1 cellular context compared by ENCODE assay signal in the genomic region with DNA sequence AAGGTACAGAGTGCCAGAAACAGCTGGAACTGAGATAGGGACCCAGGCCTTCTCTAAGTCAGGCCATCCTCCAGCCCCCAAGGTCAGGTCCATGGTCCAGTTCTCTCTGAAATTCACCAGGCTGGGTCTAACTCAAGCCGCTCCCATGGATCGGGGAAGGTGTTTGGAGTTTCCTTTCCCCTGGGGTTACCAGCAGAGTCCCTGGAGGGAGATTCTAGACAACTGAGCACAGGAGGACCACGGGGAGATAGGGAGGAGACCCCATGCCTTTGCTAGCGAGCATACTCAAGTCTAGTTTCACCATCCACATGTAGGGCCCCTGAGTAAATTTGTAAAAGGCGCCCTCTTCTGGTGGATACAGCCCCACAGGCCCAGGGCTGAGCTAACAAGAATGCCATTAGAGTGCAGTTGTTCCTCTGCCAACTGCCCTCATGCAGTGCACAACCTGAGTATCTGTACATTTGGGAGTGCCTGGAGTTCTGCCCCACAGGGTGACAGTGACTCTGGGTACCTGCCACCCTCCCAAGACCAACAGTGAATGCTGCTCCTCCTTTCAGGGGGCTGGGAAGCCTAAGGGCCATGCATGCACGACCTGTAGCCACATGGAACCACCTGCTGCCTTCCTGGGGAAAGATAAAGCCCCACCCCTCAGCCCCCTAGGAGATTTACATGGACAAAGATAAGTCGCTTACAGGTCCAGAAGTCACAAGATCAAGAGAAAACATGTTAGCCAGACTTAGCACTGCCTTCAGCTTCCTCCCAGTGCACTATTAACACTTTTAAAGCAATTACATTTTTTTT.
TF ChIP-seq lines count a peak whose summit lies in the region.

No MANE protein-coding gene starts in this region.

TF ChIP-seq in K562, 482 proteins besides CTCF, POLR2A, EP300 and RAD21 (continued from another document and continues in another):
- TF ChIP-seq, protein P1, sequence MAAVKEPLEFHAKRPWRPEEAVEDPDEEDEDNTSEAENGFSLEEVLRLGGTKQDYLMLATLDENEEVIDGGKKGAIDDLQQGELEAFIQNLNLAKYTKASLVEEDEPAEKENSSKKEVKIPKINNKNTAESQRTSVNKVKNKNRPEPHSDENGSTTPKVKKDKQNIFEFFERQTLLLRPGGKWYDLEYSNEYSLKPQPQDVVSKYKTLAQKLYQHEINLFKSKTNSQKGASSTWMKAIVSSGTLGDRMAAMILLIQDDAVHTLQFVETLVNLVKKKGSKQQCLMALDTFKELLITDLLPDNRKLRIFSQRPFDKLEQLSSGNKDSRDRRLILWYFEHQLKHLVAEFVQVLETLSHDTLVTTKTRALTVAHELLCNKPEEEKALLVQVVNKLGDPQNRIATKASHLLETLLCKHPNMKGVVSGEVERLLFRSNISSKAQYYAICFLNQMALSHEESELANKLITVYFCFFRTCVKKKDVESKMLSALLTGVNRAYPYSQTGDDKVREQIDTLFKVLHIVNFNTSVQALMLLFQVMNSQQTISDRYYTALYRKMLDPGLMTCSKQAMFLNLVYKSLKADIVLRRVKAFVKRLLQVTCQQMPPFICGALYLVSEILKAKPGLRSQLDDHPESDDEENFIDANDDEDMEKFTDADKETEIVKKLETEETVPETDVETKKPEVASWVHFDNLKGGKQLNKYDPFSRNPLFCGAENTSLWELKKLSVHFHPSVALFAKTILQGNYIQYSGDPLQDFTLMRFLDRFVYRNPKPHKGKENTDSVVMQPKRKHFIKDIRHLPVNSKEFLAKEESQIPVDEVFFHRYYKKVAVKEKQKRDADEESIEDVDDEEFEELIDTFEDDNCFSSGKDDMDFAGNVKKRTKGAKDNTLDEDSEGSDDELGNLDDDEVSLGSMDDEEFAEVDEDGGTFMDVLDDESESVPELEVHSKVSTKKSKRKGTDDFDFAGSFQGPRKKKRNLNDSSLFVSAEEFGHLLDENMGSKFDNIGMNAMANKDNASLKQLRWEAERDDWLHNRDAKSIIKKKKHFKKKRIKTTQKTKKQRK (IDR thresholded peaks at IDR 0.05; ENCODE audit: borderline replicate concordance, low read depth, low read length) = no peak
- TF ChIP-seq ZNF551 (CRISPR knock-in tag; IDR thresholded peaks at IDR 0.05) (no peak), BHLHE40 (IDR thresholded peaks at IDR 0.05; ENCODE audit: low read length) (no peak), NFE2L1 (tag; IDR thresholded peaks at IDR 0.05; ENCODE audit: borderline replicate concordance, low read depth) (no peak), ATF6 (CRISPR knock-in tag; IDR thresholded peaks at IDR 0.05) (peak; percentile 85; the same call in 1 of the 2 replicates), RCOR1 (IDR thresholded peaks at IDR 0.05; ENCODE audit: borderline replicate concordance in 1 of 2, low read depth in 2 of 2, low read length in 2 of 2) (peak in 1 of 2 experiments; percentile 34; a peak in 2 of 4 replicates), CUX1 (CRISPR knock-in tag; IDR thresholded peaks at IDR 0.05) (no peak), ZNF224 (CRISPR knock-in tag; IDR thresholded peaks at IDR 0.05) (no peak), HDGF (IDR thresholded peaks at IDR 0.05) (peak; percentile 93; the same call in 1 of the 2 replicates), SAFB2 (IDR thresholded peaks at IDR 0.05; ENCODE audit: borderline replicate concordance, low read depth, low read length, severe bottlenecking) (no peak), XRCC3 (IDR thresholded peaks at IDR 0.05) (no peak), ATF3 (IDR thresholded peaks at IDR 0.05) (no peak), ATF3 (CRISPR knock-in tag; conservative IDR thresholded peaks at IDR 0.05) (peak; percentile 60; the same call in 1 of the 2 replicates), ERF (CRISPR knock-in tag; IDR thresholded peaks at IDR 0.05) (no peak), POLR2AphosphoS2 (IDR thresholded peaks at IDR 0.05; ENCODE audit: low read length) (no peak), SIN3A (IDR thresholded peaks at IDR 0.05; ENCODE audit: borderline replicate concordance in 2 of 2, control insufficient read depth in 1 of 2, low read depth in 2 of 2, low read length in 2 of 2) (no peak; a peak in 1 of 4 replicates), TFAP4 (CRISPR knock-in tag; IDR thresholded peaks at IDR 0.05; ENCODE audit: borderline replicate concordance) (peak; percentile 69; the same call in 1 of the 2 replicates), ZKSCAN1 (IDR thresholded peaks at IDR 0.05; ENCODE audit: low read depth, low read length) (peak; percentile 31; the same call in 1 of the 2 replicates), ZNF830 (CRISPR knock-in tag; IDR thresholded peaks at IDR 0.05) (no peak), PHTF2 (CRISPR knock-in tag; IDR thresholded peaks at IDR 0.05) (no peak), NR4A1 (CRISPR knock-in tag; IDR thresholded peaks at IDR 0.05) (no peak), NR4A1 (tag; IDR thresholded peaks at IDR 0.05) (peak; percentile 71; the same call in 1 of the 2 replicates), ZFP36 (IDR thresholded peaks at IDR 0.05; ENCODE audit: low read depth, low read length, partially characterized antibody) (no peak)
- TF ChIP-seq, protein P2, sequence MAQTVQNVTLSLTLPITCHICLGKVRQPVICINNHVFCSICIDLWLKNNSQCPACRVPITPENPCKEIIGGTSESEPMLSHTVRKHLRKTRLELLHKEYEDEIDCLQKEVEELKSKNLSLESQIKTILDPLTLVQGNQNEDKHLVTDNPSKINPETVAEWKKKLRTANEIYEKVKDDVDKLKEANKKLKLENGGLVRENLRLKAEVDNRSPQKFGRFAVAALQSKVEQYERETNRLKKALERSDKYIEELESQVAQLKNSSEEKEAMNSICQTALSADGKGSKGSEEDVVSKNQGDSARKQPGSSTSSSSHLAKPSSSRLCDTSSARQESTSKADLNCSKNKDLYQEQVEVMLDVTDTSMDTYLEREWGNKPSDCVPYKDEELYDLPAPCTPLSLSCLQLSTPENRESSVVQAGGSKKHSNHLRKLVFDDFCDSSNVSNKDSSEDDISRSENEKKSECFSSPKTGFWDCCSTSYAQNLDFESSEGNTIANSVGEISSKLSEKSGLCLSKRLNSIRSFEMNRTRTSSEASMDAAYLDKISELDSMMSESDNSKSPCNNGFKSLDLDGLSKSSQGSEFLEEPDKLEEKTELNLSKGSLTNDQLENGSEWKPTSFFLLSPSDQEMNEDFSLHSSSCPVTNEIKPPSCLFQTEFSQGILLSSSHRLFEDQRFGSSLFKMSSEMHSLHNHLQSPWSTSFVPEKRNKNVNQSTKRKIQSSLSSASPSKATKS (CRISPR knock-in tag; IDR thresholded peaks at IDR 0.05) = no peak
- TF ChIP-seq, protein P3, sequence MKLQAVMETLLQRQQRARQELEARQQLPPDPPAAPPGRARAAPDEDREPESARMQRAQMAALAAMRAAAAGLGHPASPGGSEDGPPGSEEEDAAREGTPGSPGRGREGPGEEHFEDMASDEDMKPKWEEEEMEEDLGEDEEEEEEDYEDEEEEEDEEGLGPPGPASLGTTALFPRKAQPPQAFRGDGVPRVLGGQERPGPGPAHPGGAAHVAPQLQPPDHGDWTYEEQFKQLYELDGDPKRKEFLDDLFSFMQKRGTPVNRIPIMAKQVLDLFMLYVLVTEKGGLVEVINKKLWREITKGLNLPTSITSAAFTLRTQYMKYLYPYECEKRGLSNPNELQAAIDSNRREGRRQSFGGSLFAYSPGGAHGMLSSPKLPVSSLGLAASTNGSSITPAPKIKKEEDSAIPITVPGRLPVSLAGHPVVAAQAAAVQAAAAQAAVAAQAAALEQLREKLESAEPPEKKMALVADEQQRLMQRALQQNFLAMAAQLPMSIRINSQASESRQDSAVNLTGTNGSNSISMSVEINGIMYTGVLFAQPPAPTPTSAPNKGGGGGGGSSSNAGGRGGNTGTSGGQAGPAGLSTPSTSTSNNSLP (IDR thresholded peaks at IDR 0.05; ENCODE audit: borderline replicate concordance, low read depth, low read length) = no peak
- TF ChIP-seq, protein P4, sequence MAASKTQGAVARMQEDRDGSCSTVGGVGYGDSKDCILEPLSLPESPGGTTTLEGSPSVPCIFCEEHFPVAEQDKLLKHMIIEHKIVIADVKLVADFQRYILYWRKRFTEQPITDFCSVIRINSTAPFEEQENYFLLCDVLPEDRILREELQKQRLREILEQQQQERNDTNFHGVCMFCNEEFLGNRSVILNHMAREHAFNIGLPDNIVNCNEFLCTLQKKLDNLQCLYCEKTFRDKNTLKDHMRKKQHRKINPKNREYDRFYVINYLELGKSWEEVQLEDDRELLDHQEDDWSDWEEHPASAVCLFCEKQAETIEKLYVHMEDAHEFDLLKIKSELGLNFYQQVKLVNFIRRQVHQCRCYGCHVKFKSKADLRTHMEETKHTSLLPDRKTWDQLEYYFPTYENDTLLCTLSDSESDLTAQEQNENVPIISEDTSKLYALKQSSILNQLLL (CRISPR knock-in tag; IDR thresholded peaks at IDR 0.05; ENCODE audit: borderline replicate concordance) = no peak
- TF ChIP-seq, protein P5, sequence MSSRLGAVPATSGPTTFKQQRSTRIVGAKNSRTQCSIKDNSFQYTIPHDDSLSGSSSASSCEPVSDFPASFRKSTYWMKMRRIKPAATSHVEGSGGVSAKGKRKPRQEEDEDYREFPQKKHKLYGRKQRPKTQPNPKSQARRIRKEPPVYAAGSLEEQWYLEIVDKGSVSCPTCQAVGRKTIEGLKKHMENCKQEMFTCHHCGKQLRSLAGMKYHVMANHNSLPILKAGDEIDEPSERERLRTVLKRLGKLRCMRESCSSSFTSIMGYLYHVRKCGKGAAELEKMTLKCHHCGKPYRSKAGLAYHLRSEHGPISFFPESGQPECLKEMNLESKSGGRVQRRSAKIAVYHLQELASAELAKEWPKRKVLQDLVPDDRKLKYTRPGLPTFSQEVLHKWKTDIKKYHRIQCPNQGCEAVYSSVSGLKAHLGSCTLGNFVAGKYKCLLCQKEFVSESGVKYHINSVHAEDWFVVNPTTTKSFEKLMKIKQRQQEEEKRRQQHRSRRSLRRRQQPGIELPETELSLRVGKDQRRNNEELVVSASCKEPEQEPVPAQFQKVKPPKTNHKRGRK (tag; IDR thresholded peaks at IDR 0.05) = no peak
- TF ChIP-seq, protein P6, sequence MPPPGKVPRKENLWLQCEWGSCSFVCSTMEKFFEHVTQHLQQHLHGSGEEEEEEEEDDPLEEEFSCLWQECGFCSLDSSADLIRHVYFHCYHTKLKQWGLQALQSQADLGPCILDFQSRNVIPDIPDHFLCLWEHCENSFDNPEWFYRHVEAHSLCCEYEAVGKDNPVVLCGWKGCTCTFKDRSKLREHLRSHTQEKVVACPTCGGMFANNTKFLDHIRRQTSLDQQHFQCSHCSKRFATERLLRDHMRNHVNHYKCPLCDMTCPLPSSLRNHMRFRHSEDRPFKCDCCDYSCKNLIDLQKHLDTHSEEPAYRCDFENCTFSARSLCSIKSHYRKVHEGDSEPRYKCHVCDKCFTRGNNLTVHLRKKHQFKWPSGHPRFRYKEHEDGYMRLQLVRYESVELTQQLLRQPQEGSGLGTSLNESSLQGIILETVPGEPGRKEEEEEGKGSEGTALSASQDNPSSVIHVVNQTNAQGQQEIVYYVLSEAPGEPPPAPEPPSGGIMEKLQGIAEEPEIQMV (tag; conservative IDR thresholded peaks at IDR 0.05; ENCODE audit: low read depth) = no peak
